16 cellular contexts compared by ENCODE assay signal in genomic region chr2:218988164-218988563, GRCh38. TPM values are rescaled to one million over a fixed set of nuclear protein-coding genes. Genes with fewer than 3 reads are reported as not detected.
DNase-seq lines count a peak whose midpoint lies in the region; TF ChIP-seq lines count a peak whose summit lies in the region.
"Had no signal": no experiment of that assay in that cellular context is flagged by ENCODE, and none has a peak within 500 bp of the region (broad histone marks: within the 10 kb centered on the region; RNA-seq: fewer than 3 reads in every experiment).

No MANE protein-coding gene starts in this region.

- no peak overlapping the region for H2AFZ ChIP-seq in osteoblast (ENCODE audit: low read length)

- H3K4me3 Mint-ChIP-seq in chondrocyte (ENCODE audit: unreplicated experiment): no peak overlapping the region
- H3K4me3 Mint-ChIP-seq: B cell; CD8-positive, alpha-beta T cell had no signal

- peaks cover 3% of the 10 kb centered on the region for H4K20me1 ChIP-seq in osteoblast (ENCODE audit: insufficient read depth, low read length)

- peaks cover 79% of the 10 kb centered on the region for H3K27me3 Mint-ChIP-seq in chondrocyte (ENCODE audit: low read depth)

- no peaks in the 10 kb centered on the region for H3K9me3 Mint-ChIP-seq in chondrocyte (ENCODE audit: low read depth)
- H3K9me3 Mint-ChIP-seq: CD8-positive, alpha-beta T cell had no signal

- H3K36me3 Mint-ChIP-seq in chondrocyte (ENCODE audit: low read depth): peaks cover 2% of the 10 kb centered on the region
- H3K36me3 Mint-ChIP-seq: CD4-positive, CD25-positive, alpha-beta regulatory T cell; CD8-positive, alpha-beta T cell had no signal

- H3K4me1 Mint-ChIP-seq in chondrocyte (ENCODE audit: low read depth): peaks cover 4% of the 10 kb centered on the region

- H3K36me3 ChIP-seq in H7 (replicated peaks; ENCODE audit: control insufficient read depth, insufficient read depth, low read length) (no peaks in the 10 kb centered on the region), osteoblast (ENCODE audit: insufficient read depth, low read length) (no peaks in the 10 kb centered on the region)
- H3K36me3 ChIP-seq: BLaER1 had no signal

- H3K27me3 ChIP-seq in H7 (ENCODE audit: control insufficient read depth, insufficient read depth, low read length) (peaks cover 100% of the 10 kb centered on the region), osteoblast (ENCODE audit: insufficient read depth, low read length) (peaks cover 95% of the 10 kb centered on the region)

- no peak overlapping the region for H3K4me2 ChIP-seq in osteoblast (ENCODE audit: insufficient read depth, low read length)
- H3K4me2 ChIP-seq: BLaER1 had no signal

- no peak overlapping the region for H3K4me3 ChIP-seq in H7 (ENCODE audit: insufficient read depth, low read depth, low read length)
- no peak overlapping the region for H3K4me3 ChIP-seq in osteoblast (ENCODE audit: insufficient read depth, low read length)
- H3K4me3 ChIP-seq: BLaER1 had no signal

- peak; percentile 7 for DNase-seq in H7
- DNase-seq in chondrocyte (ENCODE audit: low spot score): peak; percentile 24
- peak; percentile 77 for DNase-seq in osteoblast (ENCODE audit: insufficient read length, low spot score, missing footprints)
- DNase-seq in activated CD4-positive, alpha-beta T cell treated with anti-CD3 and anti-CD28 coated beads for 1 hour: no peak
- DNase-seq in NCI-H187 treated with DMSO at 0.1 percent for 48 hours (lab: John Stamatoyannopoulos, UW): no peak
- DNase-seq in NOMO-1 treated with dmso at 0.1 percent for 144 hours (lab: John Stamatoyannopoulos, UW; ENCODE audit: unreplicated experiment): no peak
- DNase-seq: CD4-positive, CD25-positive, alpha-beta regulatory T cell; CD8-positive, alpha-beta T cell; DMS153; DND-41; GOT3; HCEC 1CT had no signal

- H3K9me3 ChIP-seq in osteoblast (ENCODE audit: low read depth, low read length): no peaks in the 10 kb centered on the region
- H3K9me3 ChIP-seq: BLaER1, Caco-2 had no signal

- H3K27ac ChIP-seq in osteoblast (ENCODE audit: low read depth, low read length): no peak overlapping the region
- H3K27ac ChIP-seq: BLaER1, C4-2B had no signal

- H3K27ac Mint-ChIP-seq in chondrocyte (ENCODE audit: unreplicated experiment): no peak overlapping the region
- H3K27ac Mint-ChIP-seq: B cell; CD4-positive, CD25-positive, alpha-beta regulatory T cell; CD8-positive, alpha-beta T cell had no signal

- H3K79me2 ChIP-seq in osteoblast (ENCODE audit: insufficient read depth, low read length): no peaks in the 10 kb centered on the region

- TF ChIP-seq CTCF in chondrocyte (IDR thresholded peaks at IDR 0.05): no peak
- no peak for TF ChIP-seq CTCF in osteoblast (IDR thresholded peaks at IDR 0.05; ENCODE audit: extremely low read depth, low read depth, low read length)

- no peaks in the 10 kb centered on the region for H3K4me1 ChIP-seq in osteoblast (ENCODE audit: insufficient read depth, low read length)

RNA-seq across cellular contexts. Expression of gene FEV, which starts 3.2 kb away (rescaled TPM):
- not detected in 2 replicates for total RNA-seq in H7 (2014; rRNA removed; shearing (Covaris generic))
- total RNA-seq in chondrocyte (not detected in 3 replicates), osteoblast (not detected in 2 replicates)
- total RNA-seq: B cell; Caco-2; CD4-positive, CD25-positive, alpha-beta regulatory T cell; CD8-positive, alpha-beta T cell had no signal

RNA-seq across cellular contexts. Expression of gene CRYBA2, which starts 5.1 kb away (rescaled TPM):
- not detected in 2 replicates for total RNA-seq in H7 (2014; rRNA removed; shearing (Covaris generic))
- total RNA-seq in chondrocyte: not detected in 3 replicates
- not detected in 2 replicates for total RNA-seq in osteoblast
- total RNA-seq: B cell; CD4-positive, CD25-positive, alpha-beta regulatory T cell; CD8-positive, alpha-beta T cell had no signal

RNA-seq across cellular contexts. Expression of gene CDK5R2, which starts 28.7 kb away (rescaled TPM):
- 0.17 TPM in 1 of 2 replicates, not detected in the other for total RNA-seq in H7 (2014; rRNA removed; shearing (Covaris generic))
- total RNA-seq in chondrocyte (0.22 to 0.36 TPM in 2 of 3 replicates, not detected in the other), osteoblast (not detected in 2 replicates)
- total RNA-seq: B cell; CD4-positive, CD25-positive, alpha-beta regulatory T cell; CD8-positive, alpha-beta T cell had no signal

RNA-seq across cellular contexts. Expression of gene CFAP65, which starts 53.2 kb away (rescaled TPM):
- total RNA-seq in H7 (2014; rRNA removed; shearing (Covaris generic)): 0.11 TPM in 1 of 2 replicates, not detected in the other
- total RNA-seq in chondrocyte (not detected in 3 replicates), osteoblast (not detected in 2 replicates)
- total RNA-seq: B cell; CD4-positive, CD25-positive, alpha-beta regulatory T cell; CD8-positive, alpha-beta T cell had no signal

Comparison
In these comparisons a context has a peak if more than half of its experiments do, and no peak if none do; other contexts are left out.
1. DNase-seq: peak in H7 (single experiment), chondrocyte (single experiment) and osteoblast (single experiment); none in activated CD4-positive, alpha-beta T cell treated with anti-CD3 and anti-CD28 coated beads for 1 hour (single experiment), NCI-H187 treated with DMSO at 0.1 percent for 48 hours (single experiment) and NOMO-1 treated with dmso at 0.1 percent for 144 hours (single experiment).